ENCODE assay signal across 9 cellular contexts in the genomic region with DNA sequence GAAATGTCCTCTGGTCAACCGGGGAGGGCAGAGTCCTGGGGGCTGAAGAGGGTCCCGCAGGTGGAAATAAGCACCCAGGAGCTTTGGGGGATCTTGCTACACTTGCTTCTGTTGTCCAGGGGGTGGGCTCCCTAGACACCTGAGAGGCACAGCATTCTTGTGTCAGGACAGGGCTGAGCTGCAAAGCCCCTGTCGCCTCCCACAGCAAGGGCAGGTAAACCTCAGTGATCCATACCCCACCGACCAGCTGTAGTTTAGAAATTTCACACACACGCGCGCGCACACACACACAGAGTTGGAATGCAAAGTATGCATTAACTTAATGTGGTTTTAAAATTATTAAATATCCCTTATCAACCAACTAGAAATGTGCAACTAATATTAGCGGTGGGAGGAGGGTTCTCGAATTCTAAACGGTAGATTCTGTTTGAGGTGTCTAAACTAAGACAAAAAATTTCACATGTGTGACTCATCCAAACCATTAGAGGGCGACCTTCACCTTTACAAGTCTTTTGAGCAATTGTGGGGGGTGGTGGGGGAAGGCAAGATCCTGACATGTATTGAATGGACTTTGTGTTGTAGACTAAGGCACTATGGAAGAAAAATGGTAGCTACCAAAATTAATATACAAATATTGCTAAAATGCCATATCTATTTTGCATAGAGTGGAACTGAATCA. TPM values are rescaled to one million over a fixed set of nuclear protein-coding genes. Genes with fewer than 3 reads are reported as not detected.
DNase-seq lines count a peak whose midpoint lies in the region; ATAC-seq and TF ChIP-seq lines count a peak whose summit lies in the region.
"Had no signal": no experiment of that assay in that cellular context is flagged by ENCODE, and none has a peak within 500 bp of the region (broad histone marks: within the 10 kb centered on the region; RNA-seq: fewer than 3 reads in every experiment).

No MANE protein-coding gene starts in this region.

- H3K9ac ChIP-seq in OCI-LY1 (ENCODE audit: low read length) = no peak overlapping the region

- no peak overlapping the region for H3K27ac ChIP-seq in OCI-LY1 (ENCODE audit: low read depth, low read length, poor library complexity, severe bottlenecking)

- 0 out of 2 replicates have a peak overlapping the region, but pooled peaks have one; percentile 10 for H3K4me2 ChIP-seq in OCI-LY1 (ENCODE audit: low read length)

- no peaks in the 10 kb centered on the region for H3K4me1 ChIP-seq in OCI-LY1 (ENCODE audit: insufficient read depth, low read length, severe bottlenecking)

- H3F3A ChIP-seq in OCI-LY1 (ENCODE audit: insufficient read depth, low read length) = no peaks in the 10 kb centered on the region

- no peaks in the 10 kb centered on the region for H3K9me2 ChIP-seq in OCI-LY1 (ENCODE audit: low read depth, low read length)

- no peaks in the 10 kb centered on the region for H3K9me3 ChIP-seq in OCI-LY1 (ENCODE audit: low read length)

- H3K79me2 ChIP-seq in OCI-LY1 (ENCODE audit: insufficient read depth, low read length) = no peaks in the 10 kb centered on the region

- no peaks in the 10 kb centered on the region for H4K20me1 ChIP-seq in OCI-LY1 (ENCODE audit: insufficient read depth, low read length)

- H2AFZ ChIP-seq in OCI-LY1 (ENCODE audit: low read length) = no peak overlapping the region

- TF ChIP-seq CTCF in OCI-LY1 (IDR thresholded peaks at IDR 0.05; ENCODE audit: low read length) (no peak), epithelial cell of proximal tubule (conservative IDR thresholded peaks at IDR 0.05; ENCODE audit: low read depth, low read length) (no peak)

- ATAC-seq in GM18870 (IDR thresholded peaks at IDR 0.05; ENCODE audit: unreplicated experiment) (peak; percentile 45), HG03175 (IDR thresholded peaks at IDR 0.05; ENCODE audit: unreplicated experiment) (peak; percentile 65)

- no peaks in the 10 kb centered on the region for H3K27me3 ChIP-seq in OCI-LY1 (ENCODE audit: insufficient read depth, low read length)

- H3K4me3 ChIP-seq in OCI-LY1 (ENCODE audit: low read depth, low read length, poor library complexity, severe bottlenecking) = no peak overlapping the region
- peak overlapping the region; percentile 10 for H3K4me3 ChIP-seq in epithelial cell of proximal tubule (ENCODE audit: low read depth, low read length)

- no peaks in the 10 kb centered on the region for H3K36me3 ChIP-seq in OCI-LY1 (ENCODE audit: insufficient read depth, low read length)

- DNase-seq in DMS 273 (lab: John Stamatoyannopoulos, UW; ENCODE audit: unreplicated experiment) = peak; percentile 68
- peak; percentile 45 for DNase-seq in epithelial cell of proximal tubule (ENCODE audit: low read depth)
- DNase-seq in renal cortical epithelial cell (ENCODE audit: low read depth) = peak; percentile 75
- no peak for DNase-seq in amniotic stem cell (lab: John Stamatoyannopoulos, UW)
- DNase-seq in islet precursor cell = no peak

RNA-seq across cellular contexts. Expression of gene PTF1A, which starts 34.3 kb away (rescaled TPM):
- total RNA-seq in epithelial cell of proximal tubule = not detected in 2 replicates
- total RNA-seq in renal cortical epithelial cell = not detected in 2 replicates
- total RNA-seq: T-helper 1 cell treated with Interleukin-12 subunit alpha and Interleukin-12 subunit beta and Interleukin-4 antibody, amounts not matched to agents 30 ng/mL and 1 ng/mL, for 36 hours had no signal

Comparison
In these comparisons a context has a peak if more than half of its experiments do, and no peak if none do; other contexts are left out.
1. DNase-seq: peak in DMS 273 (single experiment), epithelial cell of proximal tubule (single experiment) and renal cortical epithelial cell (single experiment); none in amniotic stem cell (single experiment) and islet precursor cell (single experiment).